In genomic region chr10:4028027-4028471, GRCh38 we compare ENCODE assay signal across 23 cellular contexts.
A peak's percentile ranks its signal among the peaks of the same experiment; 100 is the strongest.
DNase-seq lines count a peak whose midpoint lies in the region; ATAC-seq lines count a peak whose summit lies in the region.
"Had no signal": no experiment of that assay in that cellular context is flagged by ENCODE, and none has a peak within 500 bp of the region (broad histone marks: within the 10 kb centered on the region; RNA-seq: fewer than 3 reads in every experiment).

No MANE protein-coding gene starts in this region.

- H3K4me1 Mint-ChIP-seq in activated T-cell treated with anti-CD3 and anti-CD28 coated beads, Interleukin-2, amount 50 U/mL, for 72 hours (ENCODE audit: low read depth), result peaks cover 13% of the 10 kb centered on the region
- peaks cover 4% of the 10 kb centered on the region for H3K4me1 Mint-ChIP-seq in activated T-helper 17 cell treated with anti-CD3 and anti-CD28 coated beads, Interleukin-2, amount 50 U/mL, for 72 hours

- H3K27me3 Mint-ChIP-seq in activated T-cell treated with anti-CD3 and anti-CD28 coated beads, Interleukin-2, amount 50 U/mL, for 72 hours (ENCODE audit: low read depth), result no peaks in the 10 kb centered on the region
- no peaks in the 10 kb centered on the region for H3K27me3 Mint-ChIP-seq in activated T-helper 17 cell treated with anti-CD3 and anti-CD28 coated beads, Interleukin-2, amount 50 U/mL, for 72 hours
- H3K27me3 Mint-ChIP-seq: CD4-positive, alpha-beta memory T cell had no signal

- H3K4me3 Mint-ChIP-seq in activated T-cell treated with anti-CD3 and anti-CD28 coated beads, Interleukin-2, amount 50 U/mL, for 72 hours, result no peak overlapping the region
- H3K4me3 Mint-ChIP-seq in activated T-helper 17 cell treated with anti-CD3 and anti-CD28 coated beads, Interleukin-2, amount 50 U/mL, for 72 hours, result no peak overlapping the region
- H3K4me3 Mint-ChIP-seq: CD4-positive, alpha-beta memory T cell; H9 had no signal

- DNase-seq in activated T-cell treated with anti-CD3 and anti-CD28 coated beads, Interleukin-2, amount 50 U/mL, for 72 hours, result no peak
- no peak for DNase-seq in activated T-cell treated with anti-CD3 and anti-CD28 coated beads for 4 hours
- DNase-seq in EH (ENCODE audit: low read depth), result peak; percentile 33
- peak; percentile 20 for DNase-seq in myocyte (ENCODE audit: low read depth)
- DNase-seq in GM03348 (ENCODE audit: low spot score), result no peak
- DNase-seq: activated CD4-positive, alpha-beta T cell treated with anti-CD3 and anti-CD28 coated beads for 4 hours; activated naive CD4-positive, alpha-beta T cell; aorta; CD4-positive, alpha-beta memory T cell; central memory CD4-positive, alpha-beta T cell; DMS153; H9; left colon; MV-4-11; NCI-H2029; NCI-H524 treated with DMSO at 0.1 percent for 48 hours; SIG-M5; stimulated activated naive CD4-positive, alpha-beta T cell treated with Interleukin-2 at 50 U/mL for 16 hours; tibial artery had no signal

- H3K36me3 Mint-ChIP-seq in activated T-cell treated with anti-CD3 and anti-CD28 coated beads, Interleukin-2, amount 50 U/mL, for 72 hours (ENCODE audit: insufficient read depth in 2 of 2), result no peaks in the 10 kb centered on the region
- no peaks in the 10 kb centered on the region for H3K36me3 Mint-ChIP-seq in activated T-helper 17 cell treated with anti-CD3 and anti-CD28 coated beads, Interleukin-2, amount 50 U/mL, for 72 hours (ENCODE audit: low read depth)
- H3K36me3 Mint-ChIP-seq: CD4-positive, alpha-beta memory T cell had no signal

- no peaks in the 10 kb centered on the region for H3K9me3 Mint-ChIP-seq in activated T-cell treated with anti-CD3 and anti-CD28 coated beads, Interleukin-2, amount 50 U/mL, for 72 hours
- H3K9me3 Mint-ChIP-seq in activated T-helper 17 cell treated with anti-CD3 and anti-CD28 coated beads, Interleukin-2, amount 50 U/mL, for 72 hours, result no peaks in the 10 kb centered on the region
- H3K9me3 Mint-ChIP-seq: H9 had no signal

- ATAC-seq in activated T-cell treated with anti-CD3 and anti-CD28 coated beads, Interleukin-2, amount 50 U/mL, for 72 hours (replicated peaks in 1 of 2), result peak; percentile 52 to 60
- ATAC-seq in activated T-helper 17 cell treated with anti-CD3 and anti-CD28 coated beads, Interleukin-2, amount 50 U/mL, for 72 hours (replicated peaks), result peak; percentile 57
- ATAC-seq in GM21723 (IDR thresholded peaks at IDR 0.05; ENCODE audit: unreplicated experiment) (no peak), GM19397 (IDR thresholded peaks at IDR 0.05; ENCODE audit: unreplicated experiment) (no peak)
- ATAC-seq: left colon had no signal

- no peak overlapping the region for H3K27ac Mint-ChIP-seq in activated T-cell treated with anti-CD3 and anti-CD28 coated beads, Interleukin-2, amount 50 U/mL, for 72 hours
- H3K27ac Mint-ChIP-seq in activated T-helper 17 cell treated with anti-CD3 and anti-CD28 coated beads, Interleukin-2, amount 50 U/mL, for 72 hours, result no peak overlapping the region
- H3K27ac Mint-ChIP-seq: CD4-positive, alpha-beta memory T cell; H9; progenitor cell of endocrine pancreas had no signal

Comparison
In these comparisons a context has a peak if more than half of its experiments do, and no peak if none do; other contexts are left out.
1. ATAC-seq: peak in activated T-cell treated with anti-CD3 and anti-CD28 coated beads, Interleukin-2, amount 50 U/mL, for 72 hours (2 of 2) and activated T-helper 17 cell treated with anti-CD3 and anti-CD28 coated beads, Interleukin-2, amount 50 U/mL, for 72 hours (single experiment); none in GM21723 (single experiment) and GM19397 (single experiment).
2. DNase-seq: peak in EH (single experiment) and myocyte (single experiment); none in activated T-cell treated with anti-CD3 and anti-CD28 coated beads, Interleukin-2, amount 50 U/mL, for 72 hours (0 of 2), activated T-cell treated with anti-CD3 and anti-CD28 coated beads for 4 hours (single experiment) and GM03348 (single experiment).